ENCODE assay signal across 36 cellular contexts in genomic region chr4:14384824-14385223, GRCh38.
"Had no signal": no experiment of that assay in that cellular context is flagged by ENCODE, and none has a peak within 500 bp of the region (broad histone marks: within the 10 kb centered on the region; RNA-seq: fewer than 3 reads in every experiment).

No MANE protein-coding gene starts in this region.

- H3K9me3 ChIP-seq: ascending aorta, body of pancreas had no signal

- H3K27ac Mint-ChIP-seq: activated B cell treated with CpG ODN at 0.5 μM for 24 hours; activated CD4-positive, alpha-beta memory T cell treated with anti-CD3 and anti-CD28 coated beads for 36 hours; activated CD4-positive, alpha-beta T cell treated with anti-CD3 and anti-CD28 coated beads, Interleukin-2, amount 10 ng/mL, durations not matched to agents 24 days and 14 days; activated CD8-positive, alpha-beta T cell treated with anti-CD3 and anti-CD28 coated beads for 36 hours; activated naive CD4-positive, alpha-beta T cell treated with anti-CD3 and anti-CD28 coated beads, Interleukin-2, amount 10 ng/mL, durations not matched to agents 7 days and 5 days; activated naive CD4-positive, alpha-beta T cell treated with anti-CD3 and anti-CD28 coated beads, Interleukin-2, amount 50 U/mL, for 24 hours; activated naive CD8-positive, alpha-beta T cell; activated naive CD8-positive, alpha-beta T cell treated with anti-CD3 and anti-CD28 coated beads, Interleukin-2, amount 10 ng/mL, durations not matched to agents 7 days and 5 days; activated naive CD8-positive, alpha-beta T cell treated with anti-CD3 and anti-CD28 coated beads, Interleukin-2, amount 50 U/mL, for 24 hours; activated T-cell treated with anti-CD3 and anti-CD28 coated beads, Interleukin-2, amount 50 U/mL, for 24 hours; activated T-helper 2 cell treated with anti-CD3 and anti-CD28 coated beads, Interferon-gamma antibody, Interleukin-2, Interleukin-4, amounts not matched to agents 10 μg/mL and 5 μg/mL and 100 μg/mL, durations not matched to agents 14 hours and 24 hours and 36 hours; T-helper 1 cell treated with Interleukin-12 subunit alpha and Interleukin-12 subunit beta and Interleukin-4 antibody, amounts not matched to agents 30 μg/mL and 1 μg/mL, for 36 hours; T-helper 2 cell treated with Interferon-gamma antibody and Interleukin-4, amounts not matched to agents 5 μg/mL and 100 μg/mL, for 36 hours had no signal

- H3K27me3 Mint-ChIP-seq: activated CD4-positive, alpha-beta T cell treated with anti-CD3 and anti-CD28 coated beads, Interleukin-2, amount 10 ng/mL, durations not matched to agents 24 days and 14 days; activated naive CD4-positive, alpha-beta T cell treated with anti-CD3 and anti-CD28 coated beads, Interleukin-2, amount 10 ng/mL, durations not matched to agents 7 days and 5 days; central memory CD8-positive, alpha-beta T cell had no signal

- H3K36me3 ChIP-seq: ascending aorta, cardiac muscle cell had no signal

- H3K9me3 Mint-ChIP-seq: activated B cell treated with CpG ODN at 0.5 μM for 24 hours; activated CD4-positive, alpha-beta memory T cell treated with anti-CD3 and anti-CD28 coated beads for 36 hours; activated CD4-positive, alpha-beta T cell treated with anti-CD3 and anti-CD28 coated beads, Interleukin-2, amount 10 ng/mL, durations not matched to agents 24 days and 14 days; activated CD8-positive, alpha-beta T cell treated with anti-CD3 and anti-CD28 coated beads for 36 hours; activated naive CD4-positive, alpha-beta T cell treated with anti-CD3 and anti-CD28 coated beads, Interleukin-2, amount 10 ng/mL, durations not matched to agents 7 days and 5 days; activated naive CD4-positive, alpha-beta T cell treated with anti-CD3 and anti-CD28 coated beads, Interleukin-2, amount 50 U/mL, for 24 hours; activated naive CD8-positive, alpha-beta T cell treated with anti-CD3 and anti-CD28 coated beads, Interleukin-2, amount 10 ng/mL, durations not matched to agents 7 days and 5 days; activated T-cell treated with anti-CD3 and anti-CD28 coated beads, Interleukin-2, amount 50 U/mL, for 24 hours; activated T-helper 2 cell treated with anti-CD3 and anti-CD28 coated beads, Interferon-gamma antibody, Interleukin-2, Interleukin-4, amounts not matched to agents 10 μg/mL and 5 μg/mL and 100 μg/mL, durations not matched to agents 14 hours and 24 hours and 36 hours; T-helper 1 cell treated with Interleukin-12 subunit alpha and Interleukin-12 subunit beta and Interleukin-4 antibody, amounts not matched to agents 30 μg/mL and 1 μg/mL, for 36 hours; T-helper 2 cell treated with Interferon-gamma antibody and Interleukin-4, amounts not matched to agents 5 μg/mL and 100 μg/mL, for 36 hours had no signal

- H3K27me3 ChIP-seq: ascending aorta, body of pancreas, cardiac muscle cell had no signal

- FAIRE-seq: bronchial epithelial cell, TTC549 had no signal

- H3K4me3 ChIP-seq: ascending aorta, body of pancreas, cardiac muscle cell had no signal

- H3K4me1 Mint-ChIP-seq: activated CD4-positive, alpha-beta T cell treated with anti-CD3 and anti-CD28 coated beads, Interleukin-2, amount 10 ng/mL, durations not matched to agents 24 days and 14 days; activated naive CD4-positive, alpha-beta T cell treated with anti-CD3 and anti-CD28 coated beads, Interleukin-2, amount 10 ng/mL, durations not matched to agents 7 days and 5 days; activated naive CD4-positive, alpha-beta T cell treated with anti-CD3 and anti-CD28 coated beads, Interleukin-2, amount 50 U/mL, for 24 hours; activated naive CD8-positive, alpha-beta T cell treated with anti-CD3 and anti-CD28 coated beads, Interleukin-2, amount 10 ng/mL, durations not matched to agents 7 days and 5 days; activated naive CD8-positive, alpha-beta T cell treated with anti-CD3 and anti-CD28 coated beads, Interleukin-2, amount 50 U/mL, for 24 hours; central memory CD8-positive, alpha-beta T cell had no signal

- H3K36me3 Mint-ChIP-seq: activated CD4-positive, alpha-beta memory T cell treated with anti-CD3 and anti-CD28 coated beads for 36 hours; activated naive CD4-positive, alpha-beta T cell treated with anti-CD3 and anti-CD28 coated beads, Interleukin-2, amount 10 ng/mL, durations not matched to agents 7 days and 5 days; activated naive CD4-positive, alpha-beta T cell treated with anti-CD3 and anti-CD28 coated beads, Interleukin-2, amount 50 U/mL, for 24 hours; activated naive CD8-positive, alpha-beta T cell; activated naive CD8-positive, alpha-beta T cell treated with anti-CD3 and anti-CD28 coated beads, Interleukin-2, amount 10 ng/mL, durations not matched to agents 7 days and 5 days had no signal

- H3K27ac ChIP-seq: ascending aorta, body of pancreas, cardiac muscle cell, VCaP had no signal

- ATAC-seq: activated CD8-positive, alpha-beta T cell treated with anti-CD3 and anti-CD28 coated beads for 36 hours; activated naive CD8-positive, alpha-beta T cell treated with anti-CD3 and anti-CD28 coated beads, Interleukin-2, amount 50 U/mL, for 24 hours; body of pancreas had no signal

- DNase-seq: activated B cell treated with CpG ODN at 0.5 μM for 24 hours; activated CD4-positive, alpha-beta memory T cell treated with anti-CD3 and anti-CD28 coated beads for 36 hours; activated CD4-positive, alpha-beta T cell treated with anti-CD3 and anti-CD28 coated beads for 4 hours; activated CD4-positive, alpha-beta T cell treated with anti-CD3 and anti-CD28 coated beads, Interleukin-2, amount 10 ng/mL, durations not matched to agents 24 days and 14 days; activated CD4-positive, alpha-beta T cell treated with anti-CD3 and anti-CD28 coated beads, Interleukin-2, amount 50 U/mL, for 1 hour; activated CD4-positive, alpha-beta T cell treated with anti-CD3 and anti-CD28 coated beads, Interleukin-2, amount 50 U/mL, for 4 hours; activated CD4-positive, CD25-positive, alpha-beta regulatory T cell treated with anti-CD3 and anti-CD28 coated beads, Interleukin-2, amount 50 U/mL, for 72 hours; activated CD8-positive, alpha-beta memory T cell treated with anti-CD3 and anti-CD28 coated beads, Interleukin-2, amount 50 U/mL, for 4 hours; activated CD8-positive, alpha-beta T cell treated with anti-CD3 and anti-CD28 coated beads for 36 hours; activated effector memory CD4-positive, alpha-beta T cell treated with Interleukin-2 at 50 U/mL for 16 hours; activated gamma-delta T cell; activated naive CD4-positive, alpha-beta T cell treated with anti-CD3 and anti-CD28 coated beads, Interleukin-2, amount 10 ng/mL, durations not matched to agents 7 days and 5 days; activated naive CD4-positive, alpha-beta T cell treated with Interleukin-2 at 50 U/mL for 16 hours; activated naive CD8-positive, alpha-beta T cell treated with anti-CD3 and anti-CD28 coated beads, Interleukin-2, amount 10 ng/mL, durations not matched to agents 7 days and 5 days; activated naive CD8-positive, alpha-beta T cell treated with anti-CD3 and anti-CD28 coated beads, Interleukin-2, amount 50 U/mL, for 24 hours; activated T-cell treated with anti-CD3 and anti-CD28 coated beads, Interleukin-2, amount 50 U/mL, for 24 hours; activated T-cell treated with anti-CD3 and anti-CD28 coated beads, Interleukin-2, amount 50 U/mL, for 48 hours; amygdala; anterior cingulate cortex; body of pancreas; caudate nucleus; cerebellar nuclear complex; T-helper 1 cell; T-helper 2 cell; T-helper 9 cell had no signal

- H3K4me3 Mint-ChIP-seq: activated B cell treated with CpG ODN at 0.5 μM for 24 hours; activated CD4-positive, alpha-beta memory T cell treated with anti-CD3 and anti-CD28 coated beads for 36 hours; activated CD4-positive, alpha-beta T cell treated with anti-CD3 and anti-CD28 coated beads, Interleukin-2, amount 10 ng/mL, durations not matched to agents 24 days and 14 days; activated CD8-positive, alpha-beta T cell treated with anti-CD3 and anti-CD28 coated beads for 36 hours; activated naive CD4-positive, alpha-beta T cell treated with anti-CD3 and anti-CD28 coated beads, Interleukin-2, amount 10 ng/mL, durations not matched to agents 7 days and 5 days; activated naive CD4-positive, alpha-beta T cell treated with anti-CD3 and anti-CD28 coated beads, Interleukin-2, amount 50 U/mL, for 24 hours; activated naive CD8-positive, alpha-beta T cell; activated naive CD8-positive, alpha-beta T cell treated with anti-CD3 and anti-CD28 coated beads, Interleukin-2, amount 10 ng/mL, durations not matched to agents 7 days and 5 days; activated naive CD8-positive, alpha-beta T cell treated with anti-CD3 and anti-CD28 coated beads, Interleukin-2, amount 50 U/mL, for 24 hours; activated T-cell treated with anti-CD3 and anti-CD28 coated beads, Interleukin-2, amount 50 U/mL, for 24 hours; central memory CD8-positive, alpha-beta T cell; T-helper 1 cell treated with Interleukin-12 subunit alpha and Interleukin-12 subunit beta and Interleukin-4 antibody, amounts not matched to agents 30 μg/mL and 1 μg/mL, for 36 hours; T-helper 2 cell treated with Interferon-gamma antibody and Interleukin-4, amounts not matched to agents 5 μg/mL and 100 μg/mL, for 36 hours had no signal

- H3K4me1 ChIP-seq: ascending aorta had no signal
